Comparison of ENCODE assay signal across 8 cellular contexts in the genomic region with DNA sequence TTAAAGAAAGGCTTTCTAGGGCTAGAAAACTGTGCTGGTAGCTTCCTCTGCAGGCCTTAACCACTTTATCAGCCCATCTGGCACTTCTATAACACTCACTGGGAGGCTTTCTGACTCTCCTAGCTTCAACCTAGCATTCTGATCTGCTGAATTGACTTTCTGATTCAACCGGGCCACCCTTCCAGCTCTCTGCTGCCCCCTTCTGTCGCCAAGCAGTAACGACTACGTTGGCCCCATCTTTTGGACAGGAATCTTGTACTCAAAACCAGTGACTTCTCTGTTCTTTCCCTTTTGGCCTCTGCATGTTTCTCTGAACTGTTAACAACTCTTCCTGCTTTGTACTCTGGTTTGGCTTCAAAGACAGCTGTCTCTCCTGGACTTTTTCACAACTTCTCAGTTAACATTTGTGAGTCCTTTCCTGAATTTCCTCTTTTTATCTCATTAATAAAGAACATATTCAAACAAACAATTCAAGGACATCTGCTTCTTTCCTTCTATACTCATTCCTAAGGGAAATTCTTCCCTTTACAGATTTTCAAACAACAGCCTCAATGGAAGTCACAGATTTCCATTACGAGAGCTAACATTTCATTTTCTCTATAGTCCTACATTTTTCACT. TPM values are rescaled to one million over a fixed set of nuclear protein-coding genes. Genes with fewer than 3 reads are reported as not detected.
DNase-seq lines count a peak whose midpoint lies in the region; ATAC-seq and TF ChIP-seq lines count a peak whose summit lies in the region.

No MANE protein-coding gene starts in this region.

- no peak overlapping the region for H2BK20ac ChIP-seq in IMR-90 (ENCODE audit: low read depth, low read length)

- H3K56ac ChIP-seq in IMR-90 (ENCODE audit: extremely low read depth, insufficient read depth, low read length) = no peak overlapping the region

- TF ChIP-seq CTCF in DND-41 (IDR thresholded peaks at IDR 0.05; ENCODE audit: borderline replicate concordance, extremely low read depth, low read length, poor library complexity, severe bottlenecking) = peak; percentile 92
- TF ChIP-seq CTCF in IMR-90 (conservative IDR thresholded peaks at IDR 0.05; ENCODE audit: low read depth, low read length) = peak; percentile 91
- peak; percentile 94 for TF ChIP-seq CTCF in fibroblast of villous mesenchyme (IDR thresholded peaks at IDR 0.05; ENCODE audit: insufficient read depth, low read depth, low read length)
- TF ChIP-seq CTCF in omental fat pad (IDR thresholded peaks at IDR 0.05) = peak in 1 of 3 donors; percentile 54
- TF ChIP-seq CTCF in tibial nerve (IDR thresholded peaks at IDR 0.05) = peak; percentile 65 to 89 (median 83)

- no peak overlapping the region for H2AK9ac ChIP-seq in IMR-90 (replicated peaks; ENCODE audit: low read depth, low read length, poor library complexity)

- dilution Hi-C loops in IMR-90 (cut with HindIII; ENCODE audit: low sequenced_read_pairs, unreplicated experiment) = no loop called here

- DNase-seq in DND-41 (peak; percentile 66), IMR-90 (peak; percentile 68), RKO (ENCODE audit: low spot score) (peak; percentile 80), fibroblast of villous mesenchyme (ENCODE audit: low read depth) (peak; percentile 67), omental fat pad (ENCODE audit: low spot score) (no peak), tibial nerve (ENCODE audit: low spot score in 2 of 2) (peak; percentile 21 to 60)
- DNase-seq in activated T-helper 1 cell treated with anti-CD3 and anti-CD28 coated beads, Interleukin-2, amount 50 U/mL, for 16 hours (ENCODE audit: low read depth in 1 of 2, low spot score in 1 of 2) = peak; percentile 22 to 26

- H3K9me3 ChIP-seq in DND-41 (ENCODE audit: insufficient read depth, low read length, severe bottlenecking) (no peaks in the 10 kb centered on the region), IMR-90 (ENCODE audit: control insufficient read depth, insufficient read depth, low read length) (no peaks in the 10 kb centered on the region), tibial nerve (no peaks in the 10 kb centered on the region)

- H3K27ac ChIP-seq in DND-41 (ENCODE audit: low read length) = no peak overlapping the region
- H3K27ac ChIP-seq in IMR-90 (ENCODE audit: insufficient read depth, low read length) = no peak overlapping the region
- H3K27ac ChIP-seq in tibial nerve = no peak overlapping the region

- H3K23ac ChIP-seq in IMR-90 (ENCODE audit: low read depth, low read length) = no peak overlapping the region

- H3K9ac ChIP-seq in DND-41 (ENCODE audit: low read depth, low read length) (no peak overlapping the region), IMR-90 (ENCODE audit: low read depth, low read length) (no peak overlapping the region)

- H4K20me1 ChIP-seq in DND-41 (ENCODE audit: insufficient read depth, low read length) (no peaks in the 10 kb centered on the region), IMR-90 (ENCODE audit: insufficient read depth, low read length) (no peaks in the 10 kb centered on the region)

- H2AK5ac ChIP-seq in IMR-90 (ENCODE audit: low read depth, low read length) = no peak overlapping the region

- H3K14ac ChIP-seq in IMR-90 (replicated peaks; ENCODE audit: low read depth, low read length) = no peak overlapping the region

- TF ChIP-seq POLR2A in IMR-90 (IDR thresholded peaks at IDR 0.05; ENCODE audit: low read depth, low read length) (no peak), tibial nerve (IDR thresholded peaks at IDR 0.05) (no peak)

- peak; percentile 62 for TF ChIP-seq RAD21 in IMR-90 (IDR thresholded peaks at IDR 0.05; ENCODE audit: low read length)

- H2BK5ac ChIP-seq in IMR-90 (ENCODE audit: low read depth, low read length, poor library complexity, severe bottlenecking) = no peak overlapping the region

- H3K4me3 ChIP-seq in DND-41 (ENCODE audit: low read depth in 1 of 2, low read length in 2 of 2) (no peak overlapping the region), IMR-90 (ENCODE audit: insufficient read depth, low read depth, low read length) (no peak overlapping the region), fibroblast of villous mesenchyme (ENCODE audit: low read depth, low read length) (no peak overlapping the region), tibial nerve (no peak overlapping the region)

- no peak overlapping the region for H3K4me2 ChIP-seq in DND-41 (ENCODE audit: insufficient read depth, low read length)
- no peak overlapping the region for H3K4me2 ChIP-seq in IMR-90 (ENCODE audit: low read depth, low read length)

- H3K4me1 ChIP-seq in DND-41 (ENCODE audit: insufficient read depth, low read length) (no peaks in the 10 kb centered on the region), IMR-90 (ENCODE audit: control insufficient read depth, insufficient read depth, low read length) (no peaks in the 10 kb centered on the region), tibial nerve (no peaks in the 10 kb centered on the region)

- no peak overlapping the region for H3K4ac ChIP-seq in IMR-90 (ENCODE audit: low read depth, low read length)

- H3K79me2 ChIP-seq in DND-41 (ENCODE audit: insufficient read depth, low read length) = no peaks in the 10 kb centered on the region

- CTCF ChIA-PET in IMR-90 (lab: Yijun Ruan, JAX) = interaction anchor here (0.7 to 4.5 kb wide), 14 partner anchors 12 to 683 kb away, joined by 3 to 34 read pairs (median 4); no protein-coding TSS in a partner anchor

- POLR2A ChIA-PET in IMR-90 (lab: Charles Lee; ENCODE audit: unreplicated experiment) = interaction anchor here (0.5 kb wide), 1 partner anchor 494 kb away, joined by 3 read pairs; no protein-coding TSS in a partner anchor

- no peak overlapping the region for H2BK15ac ChIP-seq in IMR-90 (ENCODE audit: low read depth, low read length)

- no TSS peak for BruUV-seq in IMR-90 (replicated peaks; lab: Mats Ljungman, UMichigan)

- H3K9me1 ChIP-seq in IMR-90 (ENCODE audit: insufficient read depth, low read length) = no peaks in the 10 kb centered on the region

- H2AFZ ChIP-seq in DND-41 (ENCODE audit: low read depth, low read length) (no peak overlapping the region), IMR-90 (replicated peaks; ENCODE audit: low read length, poor library complexity) (no peak overlapping the region)

- H4K91ac ChIP-seq in IMR-90 (ENCODE audit: insufficient read depth, low read depth, low read length) = no peak overlapping the region

- intact Hi-C loops in IMR-90 (cut with micrococcal nuclease) = loop anchor here (1.0 kb wide), 2 partner anchors 59 to 148 kb away; no protein-coding TSS in a partner anchor

- no peaks in the 10 kb centered on the region for H3K79me1 ChIP-seq in IMR-90 (ENCODE audit: low read depth in 1 of 2, low read length in 2 of 2)

- H4K8ac ChIP-seq in IMR-90 (ENCODE audit: low read depth in 2 of 2, low read length in 2 of 2) = no peak overlapping the region

- no peak overlapping the region for H3K18ac ChIP-seq in IMR-90 (ENCODE audit: low read depth, low read length)

- 0% methylated on average over 4 of the region's 5 CpGs; no CpG with 5 or more reads in 1 of the 2 experiments for WGBS in IMR-90 (ENCODE audit: extremely low coverage in 2 of 2, insufficient read length in 1 of 2), 2 experiments
- 15 to 17% methylated on average over 5 of the region's 5 CpGs for WGBS in tibial nerve, 2 donors

- peak; percentile 87 for ATAC-seq in DND-41 (ENCODE audit: insufficient read depth, low read depth)
- ATAC-seq in GM21526 (IDR thresholded peaks at IDR 0.05; ENCODE audit: low FRiP score, unreplicated experiment) = peak; percentile 72
- peak; percentile 98 for ATAC-seq in IMR-90 (ENCODE audit: low read depth)
- peak; percentile 73 for ATAC-seq in omental fat pad (ENCODE audit: low FRiP score)

- TF ChIP-seq EP300 in tibial nerve (IDR thresholded peaks at IDR 0.05) = no peak

- in situ Hi-C loops in IMR-90 (cut with MboI; ENCODE audit: low sequenced_read_pairs) = loop anchor here (5.0 to 25.0 kb wide), 2 partner anchors 147 to 643 kb away; no protein-coding TSS in a partner anchor

- H3K27me3 ChIP-seq in DND-41 (ENCODE audit: insufficient read depth, low read length, poor library complexity) (peaks cover 20% of the 10 kb centered on the region), IMR-90 (ENCODE audit: control insufficient read depth, insufficient read depth, low read length) (peaks cover 25% of the 10 kb centered on the region), tibial nerve (no peaks in the 10 kb centered on the region)

- H4K5ac ChIP-seq in IMR-90 (ENCODE audit: low read depth, low read length) = no peak overlapping the region

- H3K36me3 ChIP-seq in DND-41 (ENCODE audit: insufficient read depth, low read length) = no peaks in the 10 kb centered on the region
- no peaks in the 10 kb centered on the region for H3K36me3 ChIP-seq in IMR-90 (ENCODE audit: control insufficient read depth, insufficient read depth, low read length)
- H3K36me3 ChIP-seq in tibial nerve = no peaks in the 10 kb centered on the region

- no peak overlapping the region for H2BK120ac ChIP-seq in IMR-90 (ENCODE audit: low read depth, low read length)

TF ChIP-seq in IMR-90, 13 proteins besides CTCF, POLR2A, EP300 and RAD21:
- TF ChIP-seq MAZ (IDR thresholded peaks at IDR 0.05; ENCODE audit: borderline replicate concordance, low read depth, low read length) (no peak), SMC3 (IDR thresholded peaks at IDR 0.05; ENCODE audit: low read depth, low read length) (peak; percentile 58)
TF ChIP-seq in IMR-90: peak in this region for 1.

RNA-seq across cellular contexts. Expression of a gene that starts 43.9 kb away (rescaled TPM):
- 7.9 and 9.7 TPM in 2 replicates for total RNA-seq in IMR-90 (2012; rRNA removed)
- polyA plus RNA-seq in IMR-90 (2012; rRNA removed) = 1.6 and 2.2 TPM in 2 replicates
- 0.25 and 0.34 TPM in 2 replicates for polyA plus RNA-seq in IMR-90 (2012; cell fraction: cytosol; rRNA removed)
- 0.40 and 4.0 TPM in 2 replicates for polyA plus RNA-seq in IMR-90 (2012; cell fraction: nucleus; rRNA removed; ENCODE audit: low replicate concordance)
- 18.4 and 29.4 TPM in 2 replicates for total RNA-seq in fibroblast of villous mesenchyme
- total RNA-seq in omental fat pad = 10 to 100 TPM; 16.7 to 37.5 (median 23.2) TPM
- 10 to 100 TPM; 23.7 to 30.8 (median 27.3) TPM for total RNA-seq in tibial nerve
